Comparison of ENCODE assay signal across 8 cellular contexts in the genomic region with DNA sequence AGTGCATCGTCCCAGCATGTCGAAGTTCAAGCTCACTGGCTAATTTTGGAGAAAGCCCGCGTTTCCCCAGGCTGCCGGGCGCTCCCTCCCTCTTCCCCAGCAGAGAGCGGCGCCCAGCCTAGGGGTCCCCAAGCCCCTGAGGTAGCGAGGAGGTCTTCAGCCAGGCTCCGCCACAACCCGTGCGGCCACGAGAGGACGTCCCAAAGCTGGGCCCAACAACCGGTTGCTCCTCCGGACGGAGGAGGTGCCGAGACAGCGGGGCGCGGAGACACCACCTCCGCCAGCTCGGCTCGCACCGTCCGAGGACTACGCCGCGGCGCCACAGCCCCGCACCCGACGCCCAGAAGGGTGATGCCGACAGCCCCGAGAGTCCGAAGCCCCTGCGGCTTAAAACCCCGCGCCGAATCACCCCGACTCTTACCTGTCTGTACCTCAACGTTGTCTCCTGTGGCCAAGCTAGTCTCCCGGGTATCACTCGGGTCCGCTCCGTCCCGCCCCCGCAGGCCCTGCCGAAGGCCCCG. TPM values are rescaled to one million over a fixed set of nuclear protein-coding genes. Genes with fewer than 3 reads are reported as not detected.
DNase-seq lines count a peak whose midpoint lies in the region; ATAC-seq and TF ChIP-seq lines count a peak whose summit lies in the region.

A gene with protein sequence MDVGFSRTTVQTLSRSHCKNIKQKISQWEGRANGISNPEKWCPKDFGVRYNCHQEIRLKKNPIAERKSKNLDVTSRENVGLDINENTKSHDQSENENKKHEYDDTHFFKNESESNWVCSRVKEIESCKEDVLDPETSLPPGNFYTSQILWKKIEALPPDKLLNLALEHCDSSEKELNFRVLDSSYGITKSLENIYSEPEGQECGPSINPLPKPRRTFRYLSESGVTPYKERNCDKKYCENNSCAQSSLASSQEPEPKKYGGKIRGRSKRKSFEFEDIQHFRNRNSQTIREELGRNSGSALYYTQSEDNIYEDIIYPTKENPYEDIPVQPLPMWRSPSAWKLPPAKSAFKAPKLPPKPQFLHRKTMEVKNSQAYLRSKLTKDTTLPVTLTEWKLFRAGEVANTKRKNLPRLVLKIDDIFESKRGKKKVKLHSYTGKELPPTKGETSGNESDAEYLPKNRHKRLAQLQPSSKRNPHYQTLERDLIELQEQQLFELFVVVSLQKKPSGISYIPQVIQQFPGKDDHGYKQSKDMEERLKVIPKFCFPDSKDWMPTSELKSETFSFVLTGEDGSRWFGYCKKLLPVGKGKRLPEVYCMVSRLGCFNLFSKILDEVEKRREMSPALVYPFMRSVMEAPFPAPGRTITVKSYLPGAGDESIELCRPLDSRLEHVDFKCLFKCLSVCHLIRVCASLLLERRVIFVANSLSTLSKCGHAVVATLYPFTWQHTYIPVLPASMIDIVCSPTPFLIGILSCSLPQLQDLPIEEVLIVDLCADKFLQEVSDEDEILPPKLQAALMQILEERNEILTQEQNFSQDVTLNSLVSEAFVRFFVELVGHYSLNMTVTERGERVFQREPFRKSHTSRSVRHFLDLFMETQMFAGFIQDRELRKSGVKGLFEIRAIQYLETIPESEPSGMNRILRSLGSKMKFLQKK (minus strand): TSS at position 488 of the 521 bp plus-strand sequence. CDS start 44,065 bp downstream, outside the sequence.

- H2AFZ ChIP-seq in parathyroid adenoma = peak within 1 kb of the TSS; percentile 87

- peak within 1 kb of the TSS; percentile 69 for H3K27ac Mint-ChIP-seq in activated naive CD4-positive, alpha-beta T cell treated with anti-CD3 and anti-CD28 coated beads, Interleukin-2, amount 10 ng/mL, durations not matched to agents 7 days and 5 days

- H3K4me3 Mint-ChIP-seq in activated naive CD4-positive, alpha-beta T cell treated with anti-CD3 and anti-CD28 coated beads, Interleukin-2, amount 10 ng/mL, durations not matched to agents 7 days and 5 days = peak within 1 kb of the TSS; percentile 91

- H3K9me3 Mint-ChIP-seq in activated naive CD4-positive, alpha-beta T cell treated with anti-CD3 and anti-CD28 coated beads, Interleukin-2, amount 10 ng/mL, durations not matched to agents 7 days and 5 days = no peaks in the 10 kb centered on the region

- H3K27me3 Mint-ChIP-seq in activated naive CD4-positive, alpha-beta T cell treated with anti-CD3 and anti-CD28 coated beads, Interleukin-2, amount 10 ng/mL, durations not matched to agents 7 days and 5 days = peaks cover 15% of the 10 kb centered on the region

- H3K36me3 ChIP-seq in SK-N-MC (ENCODE audit: insufficient read depth, low read length) (peaks cover 9% of the 10 kb centered on the region; the same call in 1 of the 2 replicates), parathyroid adenoma (ENCODE audit: control insufficient read depth, insufficient read depth, low read length) (no peaks in the 10 kb centered on the region)

- H3K9me3 ChIP-seq in SK-N-MC (ENCODE audit: low read depth, low read length) (no peaks in the 10 kb centered on the region; the same call in 1 of the 2 replicates), parathyroid adenoma (ENCODE audit: control insufficient read depth, low read length) (no peaks in the 10 kb centered on the region)

- no peaks in the 10 kb centered on the region for H3K36me3 Mint-ChIP-seq in activated naive CD4-positive, alpha-beta T cell treated with anti-CD3 and anti-CD28 coated beads, Interleukin-2, amount 10 ng/mL, durations not matched to agents 7 days and 5 days

- H3K27ac ChIP-seq in SK-N-MC = peak within 1 kb of the TSS; percentile 75; the same call in 1 of the 2 replicates
- H3K27ac ChIP-seq in parathyroid adenoma = peak within 1 kb of the TSS; percentile 47

- DNase-seq in activated naive CD4-positive, alpha-beta T cell treated with anti-CD3 and anti-CD28 coated beads, Interleukin-2, amount 10 ng/mL, durations not matched to agents 7 days and 5 days = no peak
- DNase-seq in activated naive CD4-positive, alpha-beta T cell treated with Interleukin-2 at 50 U/mL for 16 hours = no peak
- no peak for DNase-seq in SK-N-MC (ENCODE audit: low read depth, low spot score)
- DNase-seq in fibroblast of the aortic adventitia (ENCODE audit: low read depth) = no peak
- no peak for DNase-seq in NOMO-1 treated with DMSO at 0.1 percent for 48 hours (lab: John Stamatoyannopoulos, UW; ENCODE audit: unreplicated experiment)
- DNase-seq in stimulated activated naive CD4-positive, alpha-beta T cell (lab: John Stamatoyannopoulos, UW) = no peak

- H3K79me2 ChIP-seq in parathyroid adenoma = no peaks in the 10 kb centered on the region

- TF ChIP-seq CTCF in fibroblast of the aortic adventitia (IDR thresholded peaks at IDR 0.05; ENCODE audit: insufficient read depth, low read length) = no peak
- TF ChIP-seq CTCF in parathyroid adenoma (IDR thresholded peaks at IDR 0.05) = no peak

- peaks cover 13% of the 10 kb centered on the region for H3K4me1 Mint-ChIP-seq in activated naive CD4-positive, alpha-beta T cell treated with anti-CD3 and anti-CD28 coated beads, Interleukin-2, amount 10 ng/mL, durations not matched to agents 7 days and 5 days

- H3K4me3 ChIP-seq in SK-N-MC = peak within 1 kb of the TSS; percentile 96
- H3K4me3 ChIP-seq in fibroblast of the aortic adventitia (ENCODE audit: low read depth, low read length) = peak within 1 kb of the TSS; percentile 74
- H3K4me3 ChIP-seq in parathyroid adenoma (ENCODE audit: low read depth, low read length) = peak within 1 kb of the TSS; percentile 70

- H3K4me1 ChIP-seq in parathyroid adenoma = no peaks in the 10 kb centered on the region

- H3K9ac ChIP-seq in SK-N-MC (ENCODE audit: insufficient read length) (peak within 1 kb of the TSS; percentile 86), parathyroid adenoma (no peak within 1 kb of the TSS)

- CTCF ChIA-PET in activated naive CD4-positive, alpha-beta T cell treated with anti-CD3 and anti-CD28 coated beads, Interleukin-2, amount 10 ng/mL, durations not matched to agents 7 days and 5 days (lab: Charles Lee) = interaction anchor here (0.9 to 1.2 kb wide), 3 partner anchors 46 to 323 kb away, joined by 3 to 4 read pairs (median 3); no protein-coding TSS in a partner anchor

- peak; percentile 60 for ATAC-seq in HG02938 (IDR thresholded peaks at IDR 0.05; ENCODE audit: unreplicated experiment)

- H3K4me2 ChIP-seq in parathyroid adenoma (ENCODE audit: low read length) = peak within 1 kb of the TSS; percentile 81

- no peaks in the 10 kb centered on the region for H3K27me3 ChIP-seq in parathyroid adenoma (ENCODE audit: control insufficient read depth, insufficient read depth, low read length)

RNA-seq across cellular contexts. Expression of the gene that starts here (rescaled TPM):
- total RNA-seq in fibroblast of the aortic adventitia (ENCODE audit: low replicate concordance) = 4.8 and 5.3 TPM in 2 replicates
